In the genomic region with DNA sequence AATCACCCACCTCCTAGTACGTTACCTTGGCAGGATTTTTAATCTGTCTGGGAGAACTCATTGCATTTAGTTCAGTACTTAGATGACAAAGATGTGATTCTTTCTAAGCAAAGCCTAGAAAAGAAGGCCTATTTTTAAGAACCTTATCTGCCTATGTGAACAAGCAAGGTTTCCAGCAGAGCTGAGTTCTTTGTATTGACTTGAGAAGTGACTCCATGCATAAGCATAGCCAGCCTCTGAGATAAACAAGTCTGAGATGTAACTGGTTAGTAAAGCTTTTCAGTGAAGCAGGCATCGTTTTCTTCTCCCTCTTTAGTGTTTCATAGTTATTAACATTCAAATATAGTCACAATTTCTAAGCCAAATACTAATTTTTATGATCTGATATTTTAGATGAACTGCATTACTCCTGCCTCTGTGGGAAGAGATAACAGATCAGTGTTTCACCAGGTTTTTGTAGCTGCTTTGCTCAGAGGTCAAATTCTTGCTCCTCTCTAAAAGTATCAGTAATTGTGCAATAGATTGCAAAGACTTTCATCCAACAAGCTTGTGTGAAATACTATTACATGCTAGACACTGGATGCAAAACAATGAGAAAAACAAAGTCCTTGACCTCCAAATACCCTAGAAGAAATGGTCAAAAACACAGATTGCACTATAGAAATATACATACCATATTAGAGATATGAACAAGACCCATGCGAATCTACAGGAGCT, we compare ENCODE assay signal across 21 cellular contexts.
"Had no signal": no experiment of that assay in that cellular context is flagged by ENCODE, and none has a peak within 500 bp of the region (broad histone marks: within the 10 kb centered on the region; RNA-seq: fewer than 3 reads in every experiment).

No MANE protein-coding gene starts in this region.

- H3K36me3 ChIP-seq: gastroesophageal sphincter, left ventricle myocardium inferior, right atrium auricular region, suprapubic skin, vagina had no signal

- H3K9me3 Mint-ChIP-seq: activated CD4-positive, alpha-beta memory T cell treated with anti-CD3 and anti-CD28 coated beads for 36 hours; activated naive CD4-positive, alpha-beta T cell treated with anti-CD3 and anti-CD28 coated beads, Interleukin-2, amount 50 U/mL, for 72 hours; activated T-helper 1 cell treated with anti-CD3 and anti-CD28 coated beads, Interleukin-12 subunit alpha, Interleukin-12 subunit beta, Interleukin-2, Interleukin-4 antibody, amounts not matched to agents 30 ng/mL and 10 ng/mL and 1 ng/mL, durations not matched to agents 14 hours and 24 hours and 36 hours; stimulated activated naive CD8-positive, alpha-beta T cell treated with anti-CD3 and anti-CD28 coated beads, Interleukin-15, amount 100 ng/mL, for 72 hours had no signal

- ATAC-seq: activated CD4-positive, alpha-beta T cell treated with anti-CD3 and anti-CD28 coated beads for 36 hours; activated naive CD4-positive, alpha-beta T cell treated with anti-CD3 and anti-CD28 coated beads, Interleukin-2, amount 50 U/mL, for 72 hours; gastroesophageal sphincter; stimulated activated naive CD8-positive, alpha-beta T cell treated with anti-CD3 and anti-CD28 coated beads, Interleukin-15, amount 100 ng/mL, for 72 hours had no signal

- H3K4me1 Mint-ChIP-seq: nephron progenitor cell; stimulated activated naive CD8-positive, alpha-beta T cell treated with anti-CD3 and anti-CD28 coated beads, Interleukin-15, amount 100 ng/mL, for 72 hours had no signal

- H3K27ac ChIP-seq: dorsolateral prefrontal cortex, gastroesophageal sphincter, left ventricle myocardium inferior, right atrium auricular region, suprapubic skin, vagina had no signal

- H3K4me3 Mint-ChIP-seq: activated CD4-positive, alpha-beta memory T cell treated with anti-CD3 and anti-CD28 coated beads for 36 hours; activated CD4-positive, alpha-beta T cell treated with anti-CD3 and anti-CD28 coated beads for 36 hours; activated T-helper 1 cell treated with anti-CD3 and anti-CD28 coated beads, Interleukin-12 subunit alpha, Interleukin-12 subunit beta, Interleukin-2, Interleukin-4 antibody, amounts not matched to agents 30 ng/mL and 10 ng/mL and 1 ng/mL, durations not matched to agents 14 hours and 24 hours and 36 hours; nephron progenitor cell; stimulated activated naive CD8-positive, alpha-beta T cell treated with anti-CD3 and anti-CD28 coated beads, Interleukin-15, amount 100 ng/mL, for 72 hours had no signal

- H3K4me3 ChIP-seq: dorsolateral prefrontal cortex, gastroesophageal sphincter, left ventricle myocardium inferior, right atrium auricular region, skin epidermis, suprapubic skin, vagina had no signal

- H3K27me3 ChIP-seq: gastroesophageal sphincter, right atrium auricular region, suprapubic skin, vagina had no signal

- H3K4me1 ChIP-seq: gastroesophageal sphincter, right atrium auricular region, suprapubic skin had no signal

- H3K9me3 ChIP-seq: gastroesophageal sphincter, suprapubic skin, vagina had no signal

- H3K27ac Mint-ChIP-seq: activated CD4-positive, alpha-beta memory T cell treated with anti-CD3 and anti-CD28 coated beads for 36 hours; activated CD4-positive, alpha-beta T cell treated with anti-CD3 and anti-CD28 coated beads for 36 hours; activated naive CD4-positive, alpha-beta T cell treated with anti-CD3 and anti-CD28 coated beads, Interleukin-2, amount 50 U/mL, for 72 hours; activated T-helper 1 cell treated with anti-CD3 and anti-CD28 coated beads, Interleukin-12 subunit alpha, Interleukin-12 subunit beta, Interleukin-2, Interleukin-4 antibody, amounts not matched to agents 30 ng/mL and 10 ng/mL and 1 ng/mL, durations not matched to agents 14 hours and 24 hours and 36 hours; nephron progenitor cell; progenitor cell of endocrine pancreas; stimulated activated naive CD8-positive, alpha-beta T cell treated with anti-CD3 and anti-CD28 coated beads, Interleukin-15, amount 100 ng/mL, for 72 hours had no signal

- DNase-seq: activated CD4-positive, alpha-beta memory T cell treated with anti-CD3 and anti-CD28 coated beads for 36 hours; activated CD4-positive, alpha-beta T cell treated with anti-CD3 and anti-CD28 coated beads for 36 hours; activated gamma-delta T cell treated with Interleukin-2 at 50 U/mL for 16 hours; activated T-cell treated with anti-CD3 and anti-CD28 coated beads for 4 hours; amygdala; dorsolateral prefrontal cortex; left ventricle myocardium inferior; mammary epithelial cell; nephron progenitor cell; stimulated activated CD4-positive, alpha-beta T cell treated with anti-CD3 and anti-CD28 coated beads, Interleukin-15, amount 100 ng/mL, for 24 hours; stimulated activated CD4-positive, alpha-beta T cell treated with anti-CD3 and anti-CD28 coated beads, Interleukin-2, amount 100 ng/mL, for 48 hours; stimulated activated naive CD8-positive, alpha-beta T cell treated with anti-CD3 and anti-CD28 coated beads, Interleukin-15, amount 100 ng/mL, for 72 hours; T-helper 2 cell had no signal
